18 cellular contexts compared by ENCODE assay signal in genomic region chr1:234488954-234489691, GRCh38. TPM values are rescaled to one million over a fixed set of nuclear protein-coding genes. Genes with fewer than 3 reads are reported as not detected.
DNase-seq lines count a peak whose midpoint lies in the region; ATAC-seq, FAIRE-seq and TF ChIP-seq lines count a peak whose summit lies in the region.
"Had no signal": no experiment of that assay in that cellular context is flagged by ENCODE, and none has a peak within 500 bp of the region (broad histone marks: within the 10 kb centered on the region; RNA-seq: fewer than 3 reads in every experiment).

No MANE protein-coding gene starts in this region.

- no peak overlapping the region for H3K14ac ChIP-seq in mesenchymal stem cell (ENCODE audit: low read length in 2 of 2)

- no peak overlapping the region for H4K91ac ChIP-seq in mesenchymal stem cell (ENCODE audit: low read length)

- peaks cover 48% of the 10 kb centered on the region for H3K4me1 Mint-ChIP-seq in mesothelial cell of epicardium

- peak; percentile 94 for FAIRE-seq in G401.6 (lab: Jason Lieb, UNC)
- FAIRE-seq: endometrium had no signal

- no peak for TF ChIP-seq CTCF in SU-DHL-6 (IDR thresholded peaks at IDR 0.05; ENCODE audit: insufficient read depth, low read length, poor library complexity, severe bottlenecking)
- no peak for TF ChIP-seq CTCF in mesothelial cell of epicardium (IDR thresholded peaks at IDR 0.05; ENCODE audit: unreplicated experiment)

- H2AFZ ChIP-seq in SU-DHL-6 (ENCODE audit: low read depth, low read length, severe bottlenecking) (peak overlapping the region; percentile 59), mesenchymal stem cell (ENCODE audit: low read depth, low read length) (no peak overlapping the region)

- H3K9me3 ChIP-seq in SU-DHL-6 (ENCODE audit: insufficient read depth, low read length) (no peaks in the 10 kb centered on the region), mesenchymal stem cell (ENCODE audit: control insufficient read depth, low read length) (no peaks in the 10 kb centered on the region)
- H3K9me3 ChIP-seq: MG63, SK-N-SH, tibial nerve had no signal

- no peaks in the 10 kb centered on the region for H3K9me2 ChIP-seq in SU-DHL-6 (replicated peaks; ENCODE audit: insufficient read depth, low read length)
- H3K9me2 ChIP-seq: SK-N-SH had no signal

- H3K36me3 ChIP-seq in SU-DHL-6 (ENCODE audit: low read length) (no peaks in the 10 kb centered on the region), mesenchymal stem cell (ENCODE audit: control insufficient read depth in 1 of 2, insufficient read depth in 2 of 2, low read depth in 1 of 2, low read length in 2 of 2) (no peaks in the 10 kb centered on the region)
- H3K36me3 ChIP-seq: MG63, tibial nerve had no signal

- no peak overlapping the region for H2BK15ac ChIP-seq in mesenchymal stem cell (ENCODE audit: low read depth, poor library complexity, severe bottlenecking)

- WGBS in mesenchymal stem cell: 87% methylated on average over 11 of the region's 11 CpGs

- no peaks in the 10 kb centered on the region for H3K27me3 Mint-ChIP-seq in mesothelial cell of epicardium (ENCODE audit: low read depth)

- ATAC-seq in HG03280 (IDR thresholded peaks at IDR 0.05; ENCODE audit: unreplicated experiment) (peak; percentile 12), HG02642 (IDR thresholded peaks at IDR 0.05; ENCODE audit: poor library complexity, unreplicated experiment) (no peak)
- ATAC-seq: left ventricle myocardium superior had no signal

- H3K4me2 ChIP-seq in SU-DHL-6 (ENCODE audit: low read depth, low read length, poor library complexity, severe bottlenecking): peak overlapping the region; percentile 40
- no peak overlapping the region for H3K4me2 ChIP-seq in mesenchymal stem cell (ENCODE audit: low read length, poor library complexity, severe bottlenecking)
- H3K4me2 ChIP-seq: SK-N-SH had no signal

- peak overlapping the region; percentile 58 for H3K27ac Mint-ChIP-seq in mesothelial cell of epicardium

- H2BK12ac ChIP-seq in mesenchymal stem cell (ENCODE audit: low read length in 2 of 2): peak overlapping the region in 1 of 2 experiments; percentile 22

- no peak overlapping the region for H2BK120ac ChIP-seq in mesenchymal stem cell (ENCODE audit: low read depth, low read length)

- H4K8ac ChIP-seq in mesenchymal stem cell (ENCODE audit: low read length): no peak overlapping the region

- H3K79me1 ChIP-seq in mesenchymal stem cell (replicated peaks; ENCODE audit: low read length, poor library complexity, severe bottlenecking): no peaks in the 10 kb centered on the region

- H3K9me3 Mint-ChIP-seq in mesothelial cell of epicardium: no peaks in the 10 kb centered on the region

- H3K36me3 Mint-ChIP-seq in mesothelial cell of epicardium: no peaks in the 10 kb centered on the region

- H3K4me1 ChIP-seq in mesenchymal stem cell (ENCODE audit: control insufficient read depth, insufficient read depth, low read depth, low read length): no peaks in the 10 kb centered on the region

- no peaks in the 10 kb centered on the region for H3F3A ChIP-seq in SU-DHL-6 (ENCODE audit: insufficient read depth)

- H3K9ac ChIP-seq in SU-DHL-6 (ENCODE audit: low read length) (peak overlapping the region; percentile 25), mesenchymal stem cell (ENCODE audit: low read length) (no peak overlapping the region)
- H3K9ac ChIP-seq: SK-N-SH had no signal

- no peak overlapping the region for H2AK5ac ChIP-seq in mesenchymal stem cell (ENCODE audit: low read length, severe bottlenecking)

- no peak overlapping the region for H3K18ac ChIP-seq in mesenchymal stem cell (ENCODE audit: low read depth in 1 of 2, low read length in 2 of 2)

- H3K23ac ChIP-seq in mesenchymal stem cell (ENCODE audit: low read length in 2 of 2): no peak overlapping the region

- no peak overlapping the region for H3K4ac ChIP-seq in mesenchymal stem cell (ENCODE audit: low read depth in 1 of 2, low read length in 2 of 2)

- DNase-seq in mesothelial cell of epicardium (ENCODE audit: low spot score in 2 of 2, unreplicated experiment in 2 of 2): no peak
- no peak for DNase-seq in NCI-H1436 (lab: John Stamatoyannopoulos, UW)
- DNase-seq in Ammon's horn (ENCODE audit: low spot score): no peak
- DNase-seq in mesenchymal stem cell: no peak
- DNase-seq: amygdala, C1 segment of cervical spinal cord, foreskin fibroblast, left ventricle myocardium superior, MG63, NCI-H1694, NCI-H510A treated with DMSO at 0.1 percent for 48 hours, SK-N-SH had no signal

- no peaks in the 10 kb centered on the region for H4K20me1 ChIP-seq in SU-DHL-6 (ENCODE audit: low read depth, low read length)

- H3K4me3 Mint-ChIP-seq in mesothelial cell of epicardium: no peak overlapping the region

- H3K27me3 ChIP-seq in SU-DHL-6 (ENCODE audit: low read length) (no peaks in the 10 kb centered on the region), mesenchymal stem cell (ENCODE audit: control insufficient read depth in 1 of 2, insufficient read depth in 1 of 2, low read length in 2 of 2) (no peaks in the 10 kb centered on the region)
- H3K27me3 ChIP-seq: MG63, tibial nerve had no signal

- no peak overlapping the region for H2BK5ac ChIP-seq in mesenchymal stem cell (ENCODE audit: low read depth, low read length, poor library complexity, severe bottlenecking)

- no peaks in the 10 kb centered on the region for H3K79me2 ChIP-seq in SU-DHL-6 (ENCODE audit: insufficient read depth, low read length)

- H3K4me3 ChIP-seq in SU-DHL-6 (ENCODE audit: insufficient read depth, low read length, poor library complexity, severe bottlenecking) (peak overlapping the region; percentile 20), mesenchymal stem cell (ENCODE audit: insufficient read depth in 1 of 2, low read depth in 1 of 2, low read length in 2 of 2) (no peak overlapping the region)
- H3K4me3 ChIP-seq: MG63, tibial nerve had no signal

- H3K27ac ChIP-seq in SU-DHL-6 (ENCODE audit: low read depth, low read length) (no peak overlapping the region), mesenchymal stem cell (ENCODE audit: low read length, poor library complexity, severe bottlenecking) (no peak overlapping the region)

RNA-seq across cellular contexts. Expression of gene TARBP1, which starts 10.1 kb away (rescaled TPM):
- 66.0 to 69.8 TPM (median 66.1 TPM) in 3 replicates for total RNA-seq in mesothelial cell of epicardium
- polyA plus RNA-seq in mesenchymal stem cell (2013, experiment 1 of 2): 8.1 TPM
- polyA plus RNA-seq in mesenchymal stem cell (2013, experiment 2 of 2): 6.9 TPM
